14 cellular contexts compared by ENCODE assay signal in the genomic region with DNA sequence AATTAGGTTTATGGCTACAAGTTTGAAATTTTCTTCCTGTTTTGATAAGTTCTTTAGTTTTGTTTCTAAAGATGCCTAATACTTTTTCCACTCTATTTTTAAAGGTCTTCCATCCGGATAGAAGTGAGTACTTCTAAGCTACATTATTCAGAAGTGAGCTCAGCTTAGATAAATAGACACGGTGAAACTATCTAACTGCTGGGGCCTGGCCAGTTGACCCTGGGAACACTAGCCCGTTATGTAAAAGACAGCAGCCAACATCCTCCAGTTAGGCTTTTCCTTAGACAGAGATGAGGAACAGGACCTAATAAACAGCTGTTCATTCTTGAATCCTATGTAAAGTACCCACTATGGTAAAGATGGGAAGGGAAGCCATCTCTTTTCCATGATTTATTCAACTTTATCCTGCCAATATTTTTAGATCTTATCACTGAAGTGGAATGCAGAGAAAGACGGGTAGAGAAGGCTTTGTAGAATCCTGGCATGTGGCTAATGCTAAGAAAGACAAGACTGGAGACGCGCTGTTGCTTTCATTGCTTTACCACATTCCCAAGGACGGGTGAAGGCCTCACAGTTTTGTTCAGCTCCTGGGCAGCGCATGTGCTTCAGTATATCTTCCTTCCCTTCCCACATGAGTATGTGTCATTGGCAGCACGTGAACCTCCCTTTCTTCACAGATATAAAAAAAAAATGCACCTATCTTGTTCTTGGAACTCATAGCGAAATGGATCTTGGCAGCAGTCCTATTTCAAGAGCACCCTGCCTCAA.
DNase-seq lines count a peak whose midpoint lies in the region; ATAC-seq and TF ChIP-seq lines count a peak whose summit lies in the region.
"Had no signal": no experiment of that assay in that cellular context is flagged by ENCODE, and none has a peak within 500 bp of the region (broad histone marks: within the 10 kb centered on the region; RNA-seq: fewer than 3 reads in every experiment).

No MANE protein-coding gene starts in this region.

- POLR2A ChIA-PET in MCF 10A (lab: Yijun Ruan, JAX) = no interaction called here

- no peaks in the 10 kb centered on the region for H3K36me3 ChIP-seq in mammary epithelial cell (ENCODE audit: insufficient read depth, low read length)
- H3K36me3 ChIP-seq in uterus = no peaks in the 10 kb centered on the region
- H3K36me3 ChIP-seq: upper lobe of left lung had no signal

- in situ Hi-C loops in mammary epithelial cell (cut with MboI; ENCODE audit: low sequenced_read_pairs in 2 of 2) = no loop called here

- H3K4me1 Mint-ChIP-seq in MCF 10A (ENCODE audit: insufficient read depth, unreplicated experiment) = no peaks in the 10 kb centered on the region
- H3K4me1 Mint-ChIP-seq in T-helper 2 cell treated with Interferon-gamma antibody and Interleukin-4, amounts not matched to agents 5 μg/mL and 100 μg/mL, for 36 hours (ENCODE audit: low read depth) = no peaks in the 10 kb centered on the region

- WGBS in mammary epithelial cell (ENCODE audit: low coverage, missing lambda C conversion rate) = 47% methylated on average over 10 of the region's 10 CpGs

- no peaks in the 10 kb centered on the region for H4K20me1 ChIP-seq in mammary epithelial cell (ENCODE audit: insufficient read depth, low read length)

- no peak for TF ChIP-seq CTCF in MCF 10A (IDR thresholded peaks at IDR 0.05; ENCODE audit: unreplicated experiment)
- no peak for TF ChIP-seq CTCF in mammary epithelial cell (conservative IDR thresholded peaks at IDR 0.05 in 1 of 2, IDR thresholded peaks at IDR 0.05 in 1 of 2; ENCODE audit: extremely low read depth in 1 of 2, insufficient read depth in 1 of 2, low read depth in 1 of 2, low read length in 2 of 2)
- no peak for TF ChIP-seq CTCF in fibroblast of the aortic adventitia (IDR thresholded peaks at IDR 0.05; ENCODE audit: insufficient read depth, low read length)
- no peak for TF ChIP-seq CTCF in uterus (IDR thresholded peaks at IDR 0.05)

- no peaks in the 10 kb centered on the region for H3K79me2 ChIP-seq in mammary epithelial cell (ENCODE audit: insufficient read depth, low read length)

- ATAC-seq in HG03095 (IDR thresholded peaks at IDR 0.05; ENCODE audit: unreplicated experiment) (no peak), GM19351 (IDR thresholded peaks at IDR 0.05; ENCODE audit: unreplicated experiment) (no peak)
- ATAC-seq: A549; activated T-cell treated with anti-CD3 and anti-CD28 coated beads, Interleukin-2, amount 50 U/mL, for 72 hours had no signal

- TF ChIP-seq POLR2A in uterus (IDR thresholded peaks at IDR 0.05) = no peak

- H3K4me3 ChIP-seq in mammary epithelial cell (replicated peaks in 1 of 3; ENCODE audit: insufficient read depth in 1 of 3, low read depth in 2 of 3, low read length in 3 of 3) = no peak overlapping the region
- H3K4me3 ChIP-seq in fibroblast of the aortic adventitia (ENCODE audit: low read depth, low read length) = no peak overlapping the region
- H3K4me3 ChIP-seq in uterus = no peak overlapping the region
- H3K4me3 ChIP-seq: A549, upper lobe of left lung had no signal

- dilution Hi-C loops in mammary epithelial cell (cut with HindIII; ENCODE audit: low sequenced_read_pairs) = no loop called here

- H3K9me3 ChIP-seq in mammary epithelial cell (replicated peaks; ENCODE audit: insufficient read depth, low read length) = no peaks in the 10 kb centered on the region
- no peaks in the 10 kb centered on the region for H3K9me3 ChIP-seq in uterus
- H3K9me3 ChIP-seq: A549, upper lobe of left lung had no signal

- no peak overlapping the region for H2AFZ ChIP-seq in mammary epithelial cell (ENCODE audit: low read depth, low read length)

- H3K36me3 Mint-ChIP-seq in MCF 10A (ENCODE audit: insufficient read depth, unreplicated experiment) = no peaks in the 10 kb centered on the region
- no peaks in the 10 kb centered on the region for H3K36me3 Mint-ChIP-seq in T-helper 2 cell treated with Interferon-gamma antibody and Interleukin-4, amounts not matched to agents 5 μg/mL and 100 μg/mL, for 36 hours (ENCODE audit: low read depth)

- intact Hi-C loops in MCF 10A (cut with micrococcal nuclease) (no loop called here), mammary epithelial cell (cut with micrococcal nuclease) (no loop called here), uterus (cut with DNase I; ENCODE audit: low total_unique reads) (no loop called here)

- no peak overlapping the region for H3K4me2 ChIP-seq in mammary epithelial cell (ENCODE audit: insufficient read depth, low read depth, low read length)
- H3K4me2 ChIP-seq: A549 had no signal

- H3K27ac ChIP-seq in mammary epithelial cell (ENCODE audit: insufficient read depth, low read depth, low read length) = no peak overlapping the region
- peak overlapping the region; percentile 44 to 53 for H3K27ac ChIP-seq in uterus
- H3K27ac ChIP-seq: A549 had no signal

- peaks cover 44% of the 10 kb centered on the region for H3K27me3 Mint-ChIP-seq in MCF 10A (ENCODE audit: insufficient read depth, unreplicated experiment)
- peaks cover 2% of the 10 kb centered on the region for H3K27me3 Mint-ChIP-seq in T-helper 2 cell treated with Interferon-gamma antibody and Interleukin-4, amounts not matched to agents 5 μg/mL and 100 μg/mL, for 36 hours (ENCODE audit: low read depth)

- BruUV-seq in MCF 10A (replicated peaks; lab: Mats Ljungman, UMichigan) (no TSS peak), mammary epithelial cell (replicated peaks; lab: Mats Ljungman, UMichigan) (no TSS peak)

- H3K9me3 Mint-ChIP-seq in MCF 10A (ENCODE audit: unreplicated experiment) = no peaks in the 10 kb centered on the region
- H3K9me3 Mint-ChIP-seq in T-helper 2 cell treated with Interferon-gamma antibody and Interleukin-4, amounts not matched to agents 5 μg/mL and 100 μg/mL, for 36 hours = no peaks in the 10 kb centered on the region

- CTCF ChIA-PET in MCF 10A (lab: Yijun Ruan, JAX) = no interaction called here
- CTCF ChIA-PET in mammary epithelial cell (lab: Charles Lee; ENCODE audit: low non-redundant PET) = no interaction called here

- no peaks in the 10 kb centered on the region for H3K4me1 ChIP-seq in mammary epithelial cell (ENCODE audit: insufficient read depth, low read length)
- H3K4me1 ChIP-seq in uterus = peaks cover 0 to 4% of the 10 kb centered on the region in 2 donors
- H3K4me1 ChIP-seq: A549 had no signal

- peak; percentile 1 for DNase-seq in MCF 10A (ENCODE audit: unreplicated experiment)
- DNase-seq in mammary epithelial cell = no peak
- DNase-seq in fibroblast of the aortic adventitia (ENCODE audit: low read depth) = peak; percentile 43
- peak; percentile 86 for DNase-seq in myocyte (ENCODE audit: low read depth)
- DNase-seq in uterus = no peak
- DNase-seq in T-helper 2 cell treated with Interferon-gamma antibody and Interleukin-4, amounts not matched to agents 5 μg/mL and 100 μg/mL, for 36 hours (ENCODE audit: low spot score) = no peak
- DNase-seq: activated CD4-positive, alpha-beta T cell treated with anti-CD3 and anti-CD28 coated beads for 4 hours; activated T-cell treated with anti-CD3 and anti-CD28 coated beads, Interleukin-2, amount 50 U/mL, for 72 hours; anterior cingulate cortex; SW 1271; upper lobe of left lung had no signal

- H3K4me3 Mint-ChIP-seq in MCF 10A (ENCODE audit: unreplicated experiment) = no peak overlapping the region
- no peak overlapping the region for H3K4me3 Mint-ChIP-seq in T-helper 2 cell treated with Interferon-gamma antibody and Interleukin-4, amounts not matched to agents 5 μg/mL and 100 μg/mL, for 36 hours
- H3K4me3 Mint-ChIP-seq: activated T-cell treated with anti-CD3 and anti-CD28 coated beads, Interleukin-2, amount 50 U/mL, for 72 hours had no signal

- H3K27me3 ChIP-seq in mammary epithelial cell (ENCODE audit: insufficient read depth, low read length) (no peaks in the 10 kb centered on the region), uterus (no peaks in the 10 kb centered on the region)
- H3K27me3 ChIP-seq: upper lobe of left lung had no signal

- H3K9ac ChIP-seq in mammary epithelial cell (ENCODE audit: insufficient read depth, low read length) = no peak overlapping the region

- no peak overlapping the region for H3K27ac Mint-ChIP-seq in MCF 10A (ENCODE audit: low read depth, unreplicated experiment)
- no peak overlapping the region for H3K27ac Mint-ChIP-seq in T-helper 2 cell treated with Interferon-gamma antibody and Interleukin-4, amounts not matched to agents 5 μg/mL and 100 μg/mL, for 36 hours
- H3K27ac Mint-ChIP-seq: activated T-cell treated with anti-CD3 and anti-CD28 coated beads, Interleukin-2, amount 50 U/mL, for 72 hours had no signal

Comparison
In these comparisons a context has a peak if more than half of its experiments do, and no peak if none do; other contexts are left out.
1. DNase-seq: peak in MCF 10A (single experiment), fibroblast of the aortic adventitia (single experiment) and myocyte (single experiment); none in mammary epithelial cell (single experiment), uterus (0 of 2) and T-helper 2 cell treated with Interferon-gamma antibody and Interleukin-4, amounts not matched to agents 5 μg/mL and 100 μg/mL, for 36 hours (single experiment).